ENCODE assay signal across 10 cellular contexts in genomic region chrX:72304877-72305276, GRCh38. TPM values are rescaled to one million over a fixed set of nuclear protein-coding genes. Genes with fewer than 3 reads are reported as not detected.
DNase-seq lines count a peak whose midpoint lies in the region; ATAC-seq, FAIRE-seq and TF ChIP-seq lines count a peak whose summit lies in the region.
"Had no signal": no experiment of that assay in that cellular context is flagged by ENCODE, and none has a peak within 500 bp of the region (broad histone marks: within the 10 kb centered on the region; RNA-seq: fewer than 3 reads in every experiment).

No MANE protein-coding gene starts in this region.

- no peaks in the 10 kb centered on the region for H3K9me2 ChIP-seq in PC-3 (replicated peaks; ENCODE audit: low read length)

- no peaks in the 10 kb centered on the region for H3F3A ChIP-seq in PC-3 (ENCODE audit: low read length, unreplicated experiment)

- in situ Hi-C loops in G401 (cut with HindIII; ENCODE audit: low sequenced_read_pairs): no loop called here

- no TSS peak for BruUV-seq in PC-3 (replicated peaks; lab: Mats Ljungman, UMichigan)

- H3K27me3 ChIP-seq in PC-3 (ENCODE audit: low read length) (peaks cover 24% of the 10 kb centered on the region), prostate gland (replicated peaks; ENCODE audit: insufficient read depth) (no peaks in the 10 kb centered on the region)

- ATAC-seq in PC-3 (no peak), sciatic nerve (no peak), HG03196 (IDR thresholded peaks at IDR 0.05; ENCODE audit: unreplicated experiment) (no peak)

- H3K9me3 ChIP-seq in PC-3 (ENCODE audit: low read length) (no peaks in the 10 kb centered on the region), prostate gland (no peaks in the 10 kb centered on the region)

- no peak for FAIRE-seq in urothelium cell line (lab: Jason Lieb, UNC)

- CTCF ChIA-PET in PC-3 (lab: Charles Lee): no interaction called here

- H4K20me1 ChIP-seq in PC-3 (ENCODE audit: low read length): no peaks in the 10 kb centered on the region

- H3K4me1 ChIP-seq in PC-3 (ENCODE audit: insufficient read depth, low read length) (peaks cover 10% of the 10 kb centered on the region), prostate gland (replicated peaks) (no peaks in the 10 kb centered on the region)

- intact Hi-C loops in PC-3 (cut with micrococcal nuclease) (loop anchor here (5.0 kb wide), 1 partner anchor 58 kb away; no protein-coding TSS in a partner anchor), prostate gland (cut with DNase I) (loop anchor here (5.0 kb wide), 1 partner anchor 232 kb away; no protein-coding TSS in a partner anchor), sciatic nerve (cut with DNase I) (no loop called here)

- H3K36me3 ChIP-seq in PC-3 (ENCODE audit: low read depth, low read length) (no peaks in the 10 kb centered on the region), prostate gland (no peaks in the 10 kb centered on the region)

- H3K9ac ChIP-seq in PC-3 (ENCODE audit: low read length): no peak overlapping the region

- TF ChIP-seq CTCF in PC-3 (conservative IDR thresholded peaks at IDR 0.05; ENCODE audit: low read depth, low read length) (no peak), epithelial cell of proximal tubule (conservative IDR thresholded peaks at IDR 0.05; ENCODE audit: low read depth, low read length) (no peak), prostate gland (IDR thresholded peaks at IDR 0.05) (no peak)

- POLR2A ChIA-PET in PC-3 (lab: Charles Lee; ENCODE audit: unreplicated experiment): no interaction called here

- DNase-seq in G401 (ENCODE audit: low spot score) (peak; percentile 13), PC-3 (no peak), epithelial cell of proximal tubule (ENCODE audit: low read depth) (no peak), prostate gland (ENCODE audit: low spot score) (no peak), urothelium cell line (ENCODE audit: low spot score) (no peak), sciatic nerve (ENCODE audit: low spot score) (no peak), H4 (ENCODE audit: low spot score) (no peak)
- DNase-seq: NCI-H69 had no signal

- H3K4me3 ChIP-seq in PC-3 (ENCODE audit: low read length) (no peak overlapping the region; the same call in 1 of the 2 replicates), epithelial cell of proximal tubule (ENCODE audit: low read depth, low read length) (peak overlapping the region; percentile 4), prostate gland (peak overlapping the region; percentile 32 to 41)

- WGBS in prostate gland: 6% methylated on average over 23 of the region's 26 CpGs

- H3K4me2 ChIP-seq in PC-3 (ENCODE audit: low read length): peak overlapping the region; percentile 96; the same call in 1 of the 2 replicates

- H2AFZ ChIP-seq in PC-3 (ENCODE audit: low read length): no peak overlapping the region

- no peaks in the 10 kb centered on the region for H3K79me2 ChIP-seq in PC-3 (ENCODE audit: low read length)

- TF ChIP-seq POLR2A in prostate gland (IDR thresholded peaks at IDR 0.05): no peak

- H3K27ac ChIP-seq in PC-3 (ENCODE audit: low read length) (no peak overlapping the region), prostate gland (no peak overlapping the region)

RNA-seq across cellular contexts. Expression of gene CITED1, which starts 0.8 kb away (rescaled TPM):
- total RNA-seq in G401 (2014; rRNA removed; shearing (Covaris generic)): 0.58 and 4.3 TPM in 2 replicates
- total RNA-seq in PC-3 (2014; rRNA removed) (0.40 and 1.8 TPM in 2 replicates), epithelial cell of proximal tubule (not detected in 2 replicates), prostate gland (100 to 1,000 TPM in 1 of 2 donors, 10 to 100 TPM in 1; 20.1 to 552 TPM), sciatic nerve (1.9 TPM)
- total RNA-seq in H4 (2014; rRNA removed; shearing (Covaris generic)): 0.33 and 1.1 TPM in 2 replicates
- total RNA-seq: fibroblast of villous mesenchyme had no signal

RNA-seq across cellular contexts. Expression of gene RPS4X, which starts 27.8 kb away (rescaled TPM):
- 1,095 and 1,317 TPM in 2 replicates for total RNA-seq in G401 (2014; rRNA removed; shearing (Covaris generic))
- total RNA-seq in PC-3 (2014; rRNA removed): 617 and 780 TPM in 2 replicates
- total RNA-seq in epithelial cell of proximal tubule: 593 and 741 TPM in 2 replicates
- 1,000 to 10,000 TPM in 1 of 2 donors, 100 to 1,000 TPM in 1; 662 to 1,180 TPM for total RNA-seq in prostate gland
- 830 TPM for total RNA-seq in sciatic nerve
- total RNA-seq in H4 (2014; rRNA removed; shearing (Covaris generic)): 1,565 and 1,610 TPM in 2 replicates
